Comparison of ENCODE assay signal across 8 cellular contexts in genomic region chr14:58072288-58073071, GRCh38.
A peak's percentile ranks its signal among the peaks of the same experiment; 100 is the strongest.
DNase-seq lines count a peak whose midpoint lies in the region; ATAC-seq and TF ChIP-seq lines count a peak whose summit lies in the region.

No MANE protein-coding gene starts in this region.

- H3K27me3 Mint-ChIP-seq in natural killer cell (ENCODE audit: low read depth in 2 of 2) = peaks cover 0 to 5% of the 10 kb centered on the region in 2 donors

- peak overlapping the region in 1 of 2 donors; percentile 19 for H3K4me3 ChIP-seq in tibial artery

- no peaks in the 10 kb centered on the region for H3K9me3 ChIP-seq in tibial artery

- H3K4me1 Mint-ChIP-seq in natural killer cell = no peaks in the 10 kb centered on the region

- ATAC-seq in GM18909 (IDR thresholded peaks at IDR 0.05; ENCODE audit: poor library complexity, unreplicated experiment) = peak; percentile 75
- peak; percentile 88 for ATAC-seq in HG03442 (IDR thresholded peaks at IDR 0.05; ENCODE audit: unreplicated experiment)
- peak; percentile 39 to 78 (median 50) for ATAC-seq in natural killer cell

- H3K27ac ChIP-seq in C4-2B = no peak overlapping the region
- H3K27ac ChIP-seq in tibial artery = no peak overlapping the region

- H3K4me1 ChIP-seq in tibial artery = peaks cover 0 to 18% (median 3%) of the 10 kb centered on the region in 4 donors

- peak; percentile 84 for TF ChIP-seq CTCF in C4-2B (conservative IDR thresholded peaks at IDR 0.05)
- peak; percentile 70 for TF ChIP-seq CTCF in natural killer cell (IDR thresholded peaks at IDR 0.05)
- TF ChIP-seq CTCF in tibial artery (IDR thresholded peaks at IDR 0.05) = peak; percentile 60 to 79

- H3K9me3 Mint-ChIP-seq in natural killer cell = no peaks in the 10 kb centered on the region

- H3K27me3 ChIP-seq in tibial artery = no peaks in the 10 kb centered on the region

- H3K27ac Mint-ChIP-seq in natural killer cell = no peak overlapping the region

- H3K4me3 Mint-ChIP-seq in natural killer cell = no peak overlapping the region

- peak; percentile 59 for DNase-seq in NCI-H345 treated with DMSO at 0.1 percent for 48 hours (lab: John Stamatoyannopoulos, UW; ENCODE audit: unreplicated experiment)
- peak; percentile 21 for DNase-seq in activated CD4-positive, alpha-beta T cell treated with anti-CD3 and anti-CD28 coated beads, Interleukin-2, amount 50 U/mL, for 1 hour
- peak; percentile 55 for DNase-seq in fibroblast of gingiva (ENCODE audit: low read depth)
- DNase-seq in natural killer cell = no peak
- peak; percentile 22 to 69 for DNase-seq in tibial artery

- H3K36me3 Mint-ChIP-seq in natural killer cell = no peaks in the 10 kb centered on the region

- H3K36me3 ChIP-seq in tibial artery = no peaks in the 10 kb centered on the region

- intact Hi-C loops in natural killer cell (cut with micrococcal nuclease) = no loop called here
- intact Hi-C loops in tibial artery (cut with DNase I; ENCODE audit: low total_unique reads) = loop anchor here (5.0 kb wide), 1 partner anchor 585 kb away; no protein-coding TSS in a partner anchor
